17 cellular contexts compared by ENCODE assay signal in genomic region chr6:113363866-113364265, GRCh38.
DNase-seq lines count a peak whose midpoint lies in the region; ATAC-seq, FAIRE-seq and TF ChIP-seq lines count a peak whose summit lies in the region.
"Had no signal": no experiment of that assay in that cellular context is flagged by ENCODE, and none has a peak within 500 bp of the region (broad histone marks: within the 10 kb centered on the region; RNA-seq: fewer than 3 reads in every experiment).

No MANE protein-coding gene starts in this region.

- H3K36me3 ChIP-seq in HCT116 (ENCODE audit: control insufficient read depth in 1 of 2, insufficient read depth in 2 of 2, low read length in 2 of 2) (no peaks in the 10 kb centered on the region), smooth muscle cell (ENCODE audit: low read depth) (no peaks in the 10 kb centered on the region)
- H3K36me3 ChIP-seq: BE2C had no signal

- no peaks in the 10 kb centered on the region for H3K27me3 ChIP-seq in HCT116 (ENCODE audit: insufficient read depth, low read length)
- H3K27me3 ChIP-seq in smooth muscle cell (ENCODE audit: low read depth), result no peaks in the 10 kb centered on the region
- H3K27me3 ChIP-seq: BE2C had no signal

- TF ChIP-seq CTCF in HCT116 (IDR thresholded peaks at IDR 0.05 in 2 of 3, conservative IDR thresholded peaks at IDR 0.05 in 1 of 3; ENCODE audit: borderline replicate concordance in 1 of 3, insufficient read depth in 1 of 3, low read depth in 2 of 3, low read length in 2 of 3) (no peak), astrocyte of the spinal cord (IDR thresholded peaks at IDR 0.05; ENCODE audit: low read depth, low read length) (no peak), smooth muscle cell (IDR thresholded peaks at IDR 0.05; ENCODE audit: borderline replicate concordance, insufficient read depth, poor library complexity, severe bottlenecking) (no peak), coronary artery (IDR thresholded peaks at IDR 0.05) (no peak)

- H3K4me2 ChIP-seq in HCT116 (ENCODE audit: low read length) (no peak overlapping the region), smooth muscle cell (no peak overlapping the region)

- H3K4me1 ChIP-seq in HCT116 (ENCODE audit: control insufficient read depth in 1 of 2, insufficient read depth in 2 of 2, low read length in 2 of 2), result peaks cover 21 to 55% of the 10 kb centered on the region in 2 experiments
- peaks cover 19% of the 10 kb centered on the region for H3K4me1 ChIP-seq in smooth muscle cell (ENCODE audit: low read depth)

- H4K20me1 ChIP-seq in HCT116 (ENCODE audit: insufficient read depth), result no peaks in the 10 kb centered on the region
- H4K20me1 ChIP-seq in smooth muscle cell (ENCODE audit: low read depth), result no peaks in the 10 kb centered on the region

- peak; percentile 21 for FAIRE-seq in islet of Langerhans (lab: Jason Lieb, UNC)
- FAIRE-seq: H54, RCC 7860 had no signal

- H3K9me3 ChIP-seq in HCT116 (ENCODE audit: control insufficient read depth in 1 of 2, insufficient read depth in 1 of 2, low read depth in 1 of 2, low read length in 2 of 2), result no peaks in the 10 kb centered on the region
- no peaks in the 10 kb centered on the region for H3K9me3 ChIP-seq in smooth muscle cell (replicated peaks; ENCODE audit: low read depth)
- H3K9me3 ChIP-seq: BE2C had no signal

- TF ChIP-seq POLR2A in HCT116 (IDR thresholded peaks at IDR 0.05; ENCODE audit: borderline replicate concordance, extremely low read depth, insufficient read depth, insufficient read length), result no peak

- intact Hi-C loops in HCT116 (cut with micrococcal nuclease), result no loop called here

- peaks cover 16% of the 10 kb centered on the region for H3F3A ChIP-seq in smooth muscle cell (ENCODE audit: low read depth)

- H3K9ac ChIP-seq in HCT116 (ENCODE audit: low read length) (no peak overlapping the region), smooth muscle cell (ENCODE audit: low read depth) (no peak overlapping the region)

- H3K4me3 ChIP-seq in HCT116 (replicated peaks in 1 of 2; ENCODE audit: low read depth in 1 of 2, low read length in 2 of 2) (no peak overlapping the region), astrocyte of the spinal cord (ENCODE audit: low read depth, low read length) (no peak overlapping the region), smooth muscle cell (no peak overlapping the region), coronary artery (no peak overlapping the region)

- no peaks in the 10 kb centered on the region for H3K9me2 ChIP-seq in HCT116 (ENCODE audit: insufficient read depth)

- H3K27ac ChIP-seq in HCT116 (ENCODE audit: low read depth, low read length) (no peak overlapping the region), smooth muscle cell (ENCODE audit: low read depth) (peak overlapping the region; percentile 83), coronary artery (no peak overlapping the region)

- RAD21 ChIA-PET in HCT116 (lab: Charles Lee; ENCODE audit: low non-redundant PET in 1 of 2, low total read pairs in 2 of 2, uncharacterized antibody in 2 of 2, unreplicated experiment in 2 of 2), result no interaction called here

- CTCF ChIA-PET in HCT116 (lab: Charles Lee), result no interaction called here

- POLR2A ChIA-PET in HCT116 (lab: Charles Lee), result no interaction called here

- no peak for TF ChIP-seq RAD21 in HCT116 (IDR thresholded peaks at IDR 0.05; ENCODE audit: low read depth)

- DNase-seq in HCT116 (ENCODE audit: low read depth, low spot score), result no peak
- DNase-seq in astrocyte of the spinal cord (ENCODE audit: low read depth, low spot score), result peak; percentile 38
- DNase-seq in smooth muscle cell (lab: John Stamatoyannopoulos, UW; ENCODE audit: unreplicated experiment), result no peak
- no peak for DNase-seq in activated CD8-positive, alpha-beta memory T cell treated with anti-CD3 and anti-CD28 coated beads, Interleukin-2, amount 50 U/mL, for 48 hours
- no peak for DNase-seq in epidermal melanocyte (ENCODE audit: insufficient read length, low spot score)
- DNase-seq in coronary artery (ENCODE audit: low spot score), result no peak
- DNase-seq: BE2C; CD4-positive, alpha-beta memory T cell; DMS79; GF-D8; NCI-H1436; NCI-H2029 treated with DMSO at 0.1 percent for 48 hours; NCI-H510A treated with DMSO at 0.1 percent for 48 hours; SIG-M5 had no signal

- H3K79me2 ChIP-seq in HCT116 (ENCODE audit: insufficient read depth, low read length) (no peaks in the 10 kb centered on the region), smooth muscle cell (ENCODE audit: low read depth) (no peaks in the 10 kb centered on the region)

- H2AFZ ChIP-seq in HCT116 (ENCODE audit: low read depth, low read length, poor library complexity, severe bottlenecking), result peak overlapping the region; percentile 41
- no peak overlapping the region for H2AFZ ChIP-seq in smooth muscle cell (ENCODE audit: low read depth)

- BruUV-seq in HCT116 (replicated peaks; lab: Mats Ljungman, UMichigan), result no TSS peak

- in situ Hi-C loops in astrocyte of the spinal cord (cut with HindIII; ENCODE audit: low sequenced_read_pairs), result no loop called here

- ATAC-seq in HCT116, result no peak

TF ChIP-seq in HCT116, 20 proteins besides CTCF, POLR2A, EP300 and RAD21:
- TF ChIP-seq CEBPB (IDR thresholded peaks at IDR 0.05; ENCODE audit: low read depth) (no peak), ZBTB33 (IDR thresholded peaks at IDR 0.05; ENCODE audit: extremely low read depth, insufficient replicate concordance, low read length) (no peak), POLR2AphosphoS5 (IDR thresholded peaks at IDR 0.05; ENCODE audit: low read depth, low read length) (no peak), ATF3 (IDR thresholded peaks at IDR 0.05) (no peak), CBX3 (IDR thresholded peaks at IDR 0.05; ENCODE audit: low read depth) (no peak), JUND (IDR thresholded peaks at IDR 0.05) (no peak), YY1 (IDR thresholded peaks at IDR 0.05; ENCODE audit: extremely low read depth, insufficient replicate concordance, low read depth, low read length) (no peak), FOSL1 (IDR thresholded peaks at IDR 0.05; ENCODE audit: low read depth) (no peak)
TF ChIP-seq in HCT116: peak in this region for 0.
